ENCODE assay signal across 18 cellular contexts in genomic region chr6:25995507-25995906, GRCh38. TPM values are rescaled to one million over a fixed set of nuclear protein-coding genes. Genes with fewer than 3 reads are reported as not detected.
DNase-seq lines count a peak whose midpoint lies in the region; ATAC-seq, FAIRE-seq and TF ChIP-seq lines count a peak whose summit lies in the region.
"Had no signal": no experiment of that assay in that cellular context is flagged by ENCODE, and none has a peak within 500 bp of the region (broad histone marks: within the 10 kb centered on the region; RNA-seq: fewer than 3 reads in every experiment).

No MANE protein-coding gene starts in this region.

- H2BK15ac ChIP-seq in mesenchymal stem cell (ENCODE audit: low read depth, poor library complexity, severe bottlenecking), result no peak overlapping the region

- POLR2A ChIA-PET in WTC11 (lab: Charles Lee), result interaction anchor here (0.6 kb wide), 1 partner anchor 10 kb away, joined by 3 read pairs; no protein-coding TSS in a partner anchor

- WGBS in mesenchymal stem cell, result no CpG with 5 or more reads among the region's 1 CpG
- WGBS in smooth muscle cell (ENCODE audit: low lambda C conversion rate), result 100% methylated on average over 1 of the region's 1 CpG

- no peak overlapping the region for H3K23ac ChIP-seq in mesenchymal stem cell (ENCODE audit: low read length in 2 of 2)

- no peak overlapping the region for H4K91ac ChIP-seq in mesenchymal stem cell (ENCODE audit: low read length)

- no peak overlapping the region for H4K8ac ChIP-seq in mesenchymal stem cell (ENCODE audit: low read length)

- H3K9me3 ChIP-seq in mesenchymal stem cell (ENCODE audit: control insufficient read depth, low read length), result no peaks in the 10 kb centered on the region
- H3K9me3 ChIP-seq in smooth muscle cell (replicated peaks; ENCODE audit: low read depth), result no peaks in the 10 kb centered on the region
- H3K9me3 ChIP-seq: stomach, upper lobe of left lung had no signal

- peaks cover 6 to 20% of the 10 kb centered on the region in 2 experiments for H3K36me3 ChIP-seq in mesenchymal stem cell (ENCODE audit: control insufficient read depth in 1 of 2, insufficient read depth in 2 of 2, low read depth in 1 of 2, low read length in 2 of 2)
- H3K36me3 ChIP-seq in smooth muscle cell (ENCODE audit: low read depth), result no peaks in the 10 kb centered on the region
- H3K36me3 ChIP-seq: cardiac muscle cell had no signal

- no peaks in the 10 kb centered on the region for H3F3A ChIP-seq in smooth muscle cell (ENCODE audit: low read depth)

- H2AFZ ChIP-seq in mesenchymal stem cell (ENCODE audit: low read depth, low read length) (no peak overlapping the region), smooth muscle cell (ENCODE audit: low read depth) (no peak overlapping the region)

- peaks cover 7% of the 10 kb centered on the region for H3K4me1 ChIP-seq in mesenchymal stem cell (ENCODE audit: control insufficient read depth, insufficient read depth, low read depth, low read length)
- H3K4me1 ChIP-seq in smooth muscle cell (ENCODE audit: low read depth), result peaks cover 4% of the 10 kb centered on the region

- peaks cover 4% of the 10 kb centered on the region for H3K79me1 ChIP-seq in mesenchymal stem cell (replicated peaks; ENCODE audit: low read length, poor library complexity, severe bottlenecking)

- H3K4me2 ChIP-seq in mesenchymal stem cell (ENCODE audit: low read length, poor library complexity, severe bottlenecking) (no peak overlapping the region), smooth muscle cell (no peak overlapping the region)

- H4K20me1 ChIP-seq in smooth muscle cell (ENCODE audit: low read depth), result no peaks in the 10 kb centered on the region

- peaks cover 53% of the 10 kb centered on the region for H3K4me1 Mint-ChIP-seq in WTC11

- peaks cover 7% of the 10 kb centered on the region for H3K36me3 Mint-ChIP-seq in WTC11

- H3K4ac ChIP-seq in mesenchymal stem cell (ENCODE audit: low read depth in 1 of 2, low read length in 2 of 2), result no peak overlapping the region

- H3K4me3 Mint-ChIP-seq in WTC11, result no peak overlapping the region
- H3K4me3 Mint-ChIP-seq: immature natural killer cell; T-helper 1 cell treated with Interleukin-12 subunit alpha and Interleukin-12 subunit beta and Interleukin-4 antibody, amounts not matched to agents 30 μg/mL and 1 μg/mL, for 36 hours had no signal

- no peaks in the 10 kb centered on the region; the same call in 1 of the 2 replicates for H3K27me3 Mint-ChIP-seq in WTC11 (ENCODE audit: low read depth)

- ATAC-seq in HG03520 (IDR thresholded peaks at IDR 0.05; ENCODE audit: unreplicated experiment) (peak; percentile 23), WTC11 (no peak)

- H3K9ac ChIP-seq in mesenchymal stem cell (ENCODE audit: low read length) (no peak overlapping the region), smooth muscle cell (ENCODE audit: low read depth) (no peak overlapping the region)

- TF ChIP-seq CTCF in WTC11 (IDR thresholded peaks at IDR 0.05) (no peak), coronary artery (IDR thresholded peaks at IDR 0.05) (no peak), smooth muscle cell (IDR thresholded peaks at IDR 0.05; ENCODE audit: borderline replicate concordance, insufficient read depth, poor library complexity, severe bottlenecking) (no peak)

- no peaks in the 10 kb centered on the region for H3K79me2 ChIP-seq in smooth muscle cell (ENCODE audit: low read depth)

- DNase-seq in GM12892 (ENCODE audit: insufficient read length) (no peak), WTC11 (ENCODE audit: low spot score) (no peak), mesenchymal stem cell (peak; percentile 22), coronary artery (ENCODE audit: low spot score) (no peak), smooth muscle cell (lab: John Stamatoyannopoulos, UW; ENCODE audit: unreplicated experiment) (no peak), hippocampal formation (lab: John Stamatoyannopoulos, UW) (no peak)
- DNase-seq: activated gamma-delta T cell; GOT3; head of caudate nucleus; immature natural killer cell; stimulated activated CD4-positive, alpha-beta T cell treated with anti-CD3 and anti-CD28 coated beads, Interleukin-4, amount 100 ng/mL, for 4 hours; stomach; upper lobe of left lung had no signal

- H3K14ac ChIP-seq in mesenchymal stem cell (ENCODE audit: low read length in 2 of 2), result no peak overlapping the region

- FAIRE-seq in GM12892 (lab: Jason Lieb, UNC), result peak; percentile 48
- FAIRE-seq: endothelial cell of umbilical vein had no signal

- H3K27me3 ChIP-seq in mesenchymal stem cell (ENCODE audit: control insufficient read depth in 1 of 2, insufficient read depth in 1 of 2, low read length in 2 of 2), result no peaks in the 10 kb centered on the region
- no peaks in the 10 kb centered on the region for H3K27me3 ChIP-seq in smooth muscle cell (ENCODE audit: low read depth)
- H3K27me3 ChIP-seq: cardiac muscle cell, stomach, upper lobe of left lung had no signal

- H3K27ac ChIP-seq in mesenchymal stem cell (ENCODE audit: low read length, poor library complexity, severe bottlenecking) (no peak overlapping the region), coronary artery (no peak overlapping the region), smooth muscle cell (ENCODE audit: low read depth) (no peak overlapping the region)
- H3K27ac ChIP-seq: cardiac muscle cell, stomach, upper lobe of left lung, VCaP had no signal

- H2AK5ac ChIP-seq in mesenchymal stem cell (ENCODE audit: low read length, severe bottlenecking), result no peak overlapping the region

- CTCF ChIA-PET in WTC11 (lab: Charles Lee), result no interaction called here

- H3K27ac Mint-ChIP-seq in WTC11, result 0 out of 2 replicates have a peak overlapping the region, but pooled peaks have one; percentile 22
- H3K27ac Mint-ChIP-seq: immature natural killer cell; T-helper 1 cell treated with Interleukin-12 subunit alpha and Interleukin-12 subunit beta and Interleukin-4 antibody, amounts not matched to agents 30 μg/mL and 1 μg/mL, for 36 hours had no signal

- no peak overlapping the region for H3K4me3 ChIP-seq in mesenchymal stem cell (ENCODE audit: insufficient read depth in 1 of 2, low read depth in 1 of 2, low read length in 2 of 2)
- H3K4me3 ChIP-seq in coronary artery, result no peak overlapping the region
- no peak overlapping the region for H3K4me3 ChIP-seq in smooth muscle cell
- H3K4me3 ChIP-seq: cardiac muscle cell, stomach, upper lobe of left lung had no signal

- no peaks in the 10 kb centered on the region for H3K9me3 Mint-ChIP-seq in WTC11
- H3K9me3 Mint-ChIP-seq: immature natural killer cell; T-helper 1 cell treated with Interleukin-12 subunit alpha and Interleukin-12 subunit beta and Interleukin-4 antibody, amounts not matched to agents 30 μg/mL and 1 μg/mL, for 36 hours had no signal

- H2BK12ac ChIP-seq in mesenchymal stem cell (ENCODE audit: low read length in 2 of 2), result no peak overlapping the region

- H2BK5ac ChIP-seq in mesenchymal stem cell (ENCODE audit: low read depth, low read length, poor library complexity, severe bottlenecking), result no peak overlapping the region

- no peak for TF ChIP-seq POLR2A in GM12892 (IDR thresholded peaks at IDR 0.05; ENCODE audit: low read depth, low read length)

- no peak overlapping the region for H2BK120ac ChIP-seq in mesenchymal stem cell (ENCODE audit: low read depth, low read length)

- H3K18ac ChIP-seq in mesenchymal stem cell (ENCODE audit: low read depth in 1 of 2, low read length in 2 of 2), result no peak overlapping the region

TF ChIP-seq in WTC11, 78 proteins besides CTCF, POLR2A, EP300 and RAD21:
- TF ChIP-seq ZNF263 (CRISPR knock-in tag; IDR thresholded peaks at IDR 0.05; ENCODE audit: low read depth) (no peak), NR3C1 (CRISPR knock-in tag; conservative IDR thresholded peaks at IDR 0.05; ENCODE audit: low read depth) (no peak), RELA (CRISPR knock-in tag; IDR thresholded peaks at IDR 0.05; ENCODE audit: borderline replicate concordance) (no peak), MYBL2 (CRISPR knock-in tag; IDR thresholded peaks at IDR 0.05) (no peak), E2F4 (CRISPR knock-in tag; IDR thresholded peaks at IDR 0.05; ENCODE audit: borderline replicate concordance, low read depth) (no peak), ZNF121 (CRISPR knock-in tag; IDR thresholded peaks at IDR 0.05) (no peak)

RNA-seq across cellular contexts. Expression of gene TRIM38, which starts 32.9 kb away (rescaled TPM):
- 10.0 TPM for polyA plus RNA-seq in GM12892 (2012; ENCODE audit: missing spikeins)
- total RNA-seq in WTC11 (2021) (1.0 to 1.6 TPM (median 1.1 TPM) in 3 replicates), smooth muscle cell (9.1 and 9.8 TPM in 2 replicates)
- 12.8 TPM for polyA plus RNA-seq in mesenchymal stem cell (2013, experiment 1 of 2)
- 12.3 TPM for polyA plus RNA-seq in mesenchymal stem cell (2013, experiment 2 of 2)
- 6.1 and 7.2 TPM in 2 replicates for polyA plus RNA-seq in smooth muscle cell
